27 cellular contexts compared by ENCODE assay signal in the genomic region with DNA sequence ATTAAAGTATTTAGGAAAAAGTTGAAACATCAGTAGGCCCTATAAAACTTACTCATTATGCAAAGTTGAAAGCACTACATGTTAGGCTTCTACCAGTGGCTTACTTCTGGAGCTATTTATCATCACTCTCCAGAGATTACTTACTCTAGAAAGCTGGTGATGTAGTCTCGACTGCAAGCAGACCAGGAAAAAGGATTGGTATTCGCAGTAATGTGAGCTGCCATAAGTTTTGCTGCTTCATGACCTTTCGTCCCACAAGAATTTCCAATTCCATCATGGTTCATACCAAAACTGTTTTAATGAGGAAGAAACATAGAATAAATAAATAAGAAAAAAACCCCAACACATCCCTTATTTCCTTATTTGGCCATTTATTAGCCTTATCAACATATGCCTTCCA.
A peak's percentile ranks its signal among the peaks of the same experiment; 100 is the strongest.
DNase-seq lines count a peak whose midpoint lies in the region; ATAC-seq and TF ChIP-seq lines count a peak whose summit lies in the region.
"Had no signal": no experiment of that assay in that cellular context is flagged by ENCODE, and none has a peak within 500 bp of the region (broad histone marks: within the 10 kb centered on the region; RNA-seq: fewer than 3 reads in every experiment).

No MANE protein-coding gene starts in this region.

- H3K36me3 ChIP-seq in IMR-90 (ENCODE audit: control insufficient read depth, insufficient read depth, low read length) (no peaks in the 10 kb centered on the region), Peyer's patch (no peaks in the 10 kb centered on the region), uterus (peaks cover 0 to 1% of the 10 kb centered on the region in 2 donors)
- H3K36me3 ChIP-seq: neural progenitor cell had no signal

- TF ChIP-seq POLR2A in IMR-90 (IDR thresholded peaks at IDR 0.05; ENCODE audit: low read depth, low read length) (no peak), Peyer's patch (IDR thresholded peaks at IDR 0.05) (no peak), uterus (IDR thresholded peaks at IDR 0.05) (no peak)

- H3K27ac ChIP-seq in AG04450 (ENCODE audit: low read depth, low read length) (no peak overlapping the region), IMR-90 (ENCODE audit: insufficient read depth, low read length) (no peak overlapping the region), Peyer's patch (no peak overlapping the region), uterus (no peak overlapping the region)
- H3K27ac ChIP-seq: GM23248, neural progenitor cell, psoas muscle, RWPE1, SK-N-MC, skin epidermis had no signal

- peaks cover 1% of the 10 kb centered on the region; the same call in 1 of the 2 replicates for H3K4me1 ChIP-seq in IMR-90 (ENCODE audit: control insufficient read depth, insufficient read depth, low read length)
- no peaks in the 10 kb centered on the region for H3K4me1 ChIP-seq in Peyer's patch
- H3K4me1 ChIP-seq in uterus: no peaks in the 10 kb centered on the region
- H3K4me1 ChIP-seq: Caco-2, neural progenitor cell, psoas muscle had no signal

- H2AK5ac ChIP-seq in IMR-90 (ENCODE audit: low read depth, low read length): no peak overlapping the region

- no peak overlapping the region for H4K91ac ChIP-seq in IMR-90 (ENCODE audit: insufficient read depth, low read depth, low read length)

- TF ChIP-seq CTCF in AG04450 (IDR thresholded peaks at IDR 0.05; ENCODE audit: low read depth, low read length): no peak
- no peak for TF ChIP-seq CTCF in IMR-90 (conservative IDR thresholded peaks at IDR 0.05; ENCODE audit: low read depth, low read length)
- TF ChIP-seq CTCF in choroid plexus epithelial cell (conservative IDR thresholded peaks at IDR 0.05; ENCODE audit: low read depth, low read length): no peak
- TF ChIP-seq CTCF in Peyer's patch (IDR thresholded peaks at IDR 0.05): no peak
- no peak for TF ChIP-seq CTCF in uterus (IDR thresholded peaks at IDR 0.05)

- H3K56ac ChIP-seq in IMR-90 (ENCODE audit: extremely low read depth, insufficient read depth, low read length): no peak overlapping the region

- no peak overlapping the region for H2BK15ac ChIP-seq in IMR-90 (ENCODE audit: low read depth, low read length)

- H2BK5ac ChIP-seq in IMR-90 (ENCODE audit: low read depth, low read length, poor library complexity, severe bottlenecking): peak overlapping the region; percentile 86

- H3K4me3 ChIP-seq in AG04450 (ENCODE audit: low read depth, low read length): no peak overlapping the region
- H3K4me3 ChIP-seq in IMR-90 (ENCODE audit: insufficient read depth, low read depth, low read length): no peak overlapping the region
- no peak overlapping the region for H3K4me3 ChIP-seq in choroid plexus epithelial cell (ENCODE audit: low read depth, low read length)
- H3K4me3 ChIP-seq in Peyer's patch: no peak overlapping the region
- H3K4me3 ChIP-seq in uterus: no peak overlapping the region
- H3K4me3 ChIP-seq: GM23248, neural progenitor cell, psoas muscle, SK-N-MC, skin epidermis had no signal

- no peak overlapping the region for H4K5ac ChIP-seq in IMR-90 (ENCODE audit: low read depth, low read length)

- in situ Hi-C loops in IMR-90 (cut with MboI; ENCODE audit: low sequenced_read_pairs): no loop called here

- intact Hi-C loops in IMR-90 (cut with micrococcal nuclease): loop anchor here (10.0 kb wide), 1 partner anchor 175 kb away; no protein-coding TSS in a partner anchor
- intact Hi-C loops in uterus (cut with DNase I; ENCODE audit: low total_unique reads): no loop called here

- H4K8ac ChIP-seq in IMR-90 (ENCODE audit: low read depth in 2 of 2, low read length in 2 of 2): peak overlapping the region in 1 of 2 experiments; percentile 84; a peak in 1 of 4 replicates

- H3K14ac ChIP-seq in IMR-90 (replicated peaks; ENCODE audit: low read depth, low read length): no peak overlapping the region

- no peak overlapping the region for H2BK20ac ChIP-seq in IMR-90 (ENCODE audit: low read depth, low read length)

- dilution Hi-C loops in IMR-90 (cut with HindIII; ENCODE audit: low sequenced_read_pairs, unreplicated experiment): no loop called here

- H3K9ac ChIP-seq in IMR-90 (ENCODE audit: low read depth, low read length): no peak overlapping the region
- H3K9ac ChIP-seq: GM23248, neural progenitor cell had no signal

- no peak overlapping the region for H2AK9ac ChIP-seq in IMR-90 (replicated peaks; ENCODE audit: low read depth, low read length, poor library complexity)

- no peaks in the 10 kb centered on the region for H4K20me1 ChIP-seq in IMR-90 (ENCODE audit: insufficient read depth, low read length)

- CTCF ChIA-PET in AG04450 (lab: Charles Lee): no interaction called here
- CTCF ChIA-PET in IMR-90 (lab: Yijun Ruan, JAX): interaction anchor here (0.6 kb wide), 1 partner anchor 1899 kb away, joined by 4 read pairs; no protein-coding TSS in a partner anchor

- POLR2A ChIA-PET in AG04450 (lab: Yijun Ruan, JAX): interaction anchor here (1.0 to 1.1 kb wide), 2 partner anchors 101 to 184 kb away, joined by 3 read pairs; no protein-coding TSS in a partner anchor
- POLR2A ChIA-PET in IMR-90 (lab: Charles Lee; ENCODE audit: unreplicated experiment): interaction anchor here (0.5 kb wide), 1 partner anchor 183 kb away, joined by 4 read pairs; no protein-coding TSS in a partner anchor

- H3K4me2 ChIP-seq in IMR-90 (ENCODE audit: low read depth, low read length): no peak overlapping the region
- H3K4me2 ChIP-seq: neural progenitor cell had no signal

- no TSS peak for BruUV-seq in IMR-90 (replicated peaks; lab: Mats Ljungman, UMichigan)

- no peak for TF ChIP-seq RAD21 in IMR-90 (IDR thresholded peaks at IDR 0.05; ENCODE audit: low read length)

- H3K4ac ChIP-seq in IMR-90 (ENCODE audit: low read depth, low read length): no peak overlapping the region

- no peak overlapping the region for H3K23ac ChIP-seq in IMR-90 (ENCODE audit: low read depth, low read length)

- H2AFZ ChIP-seq in IMR-90 (replicated peaks; ENCODE audit: low read length, poor library complexity): no peak overlapping the region
- H2AFZ ChIP-seq: GM23248, neural progenitor cell had no signal

- no peaks in the 10 kb centered on the region for H3K27me3 ChIP-seq in AG04450 (ENCODE audit: control insufficient read depth, insufficient read depth, low read length)
- no peaks in the 10 kb centered on the region for H3K27me3 ChIP-seq in IMR-90 (ENCODE audit: control insufficient read depth, insufficient read depth, low read length)
- no peaks in the 10 kb centered on the region for H3K27me3 ChIP-seq in Peyer's patch
- no peaks in the 10 kb centered on the region for H3K27me3 ChIP-seq in uterus
- H3K27me3 ChIP-seq: neural progenitor cell had no signal

- peaks cover 0 to 3% of the 10 kb centered on the region in 2 experiments; a peak in 1 of 4 replicates for H3K79me1 ChIP-seq in IMR-90 (ENCODE audit: low read depth in 1 of 2, low read length in 2 of 2)

- H3K9me3 ChIP-seq in AG04450 (ENCODE audit: control insufficient read depth, insufficient read depth, low read length) (peaks cover 3% of the 10 kb centered on the region; the same call in 1 of the 2 replicates), IMR-90 (ENCODE audit: control insufficient read depth, insufficient read depth, low read length) (no peaks in the 10 kb centered on the region), Peyer's patch (no peaks in the 10 kb centered on the region), uterus (no peaks in the 10 kb centered on the region)
- H3K9me3 ChIP-seq: Caco-2, psoas muscle had no signal

- H2BK120ac ChIP-seq in IMR-90 (ENCODE audit: low read depth, low read length): no peak overlapping the region

- WGBS in IMR-90 (ENCODE audit: extremely low coverage in 2 of 2, insufficient read length in 1 of 2), 2 experiments: no CpG with 5 or more reads among the region's 3 CpGs

- no peaks in the 10 kb centered on the region for H3K9me1 ChIP-seq in IMR-90 (ENCODE audit: insufficient read depth, low read length)

- ATAC-seq in IMR-90 (ENCODE audit: low read depth): peak; percentile 95
- ATAC-seq: activated CD4-positive, alpha-beta T cell treated with anti-CD3 and anti-CD28 coated beads for 36 hours; activated T-cell treated with anti-CD3 and anti-CD28 coated beads, Interleukin-2, amount 50 U/mL, for 4 hours; psoas muscle; T-helper 17 cell had no signal

- peak; percentile 81 for DNase-seq in AG04450 (ENCODE audit: low read depth, low spot score)
- DNase-seq in IMR-90: peak; percentile 97
- peak; percentile 94 for DNase-seq in choroid plexus epithelial cell (ENCODE audit: low read depth)
- peak; percentile 93 for DNase-seq in iris pigment epithelial cell (ENCODE audit: low read depth)
- no peak for DNase-seq in Peyer's patch
- no peak for DNase-seq in NCI-H1092 (lab: John Stamatoyannopoulos, UW)
- no peak for DNase-seq in uterus
- DNase-seq in midbrain (lab: John Stamatoyannopoulos, UW): no peak
- DNase-seq: activated CD4-positive, alpha-beta T cell treated with anti-CD3 and anti-CD28 coated beads for 36 hours; activated naive CD4-positive, alpha-beta T cell treated with anti-CD3 and anti-CD28 coated beads for 36 hours; activated T-cell treated with anti-CD3 and anti-CD28 coated beads, Interleukin-2, amount 50 U/mL, for 4 hours; anterior cingulate cortex; C1 segment of cervical spinal cord; Caco-2; cerebellar nuclear complex; DMS79; GM23248; Kasumi-1; NCI-H1092 treated with DMSO at 0.1 percent for 48 hours; NCI-H1930; NCI-H69; psoas muscle; T-helper 17 cell had no signal

- H3K18ac ChIP-seq in IMR-90 (ENCODE audit: low read depth, low read length): no peak overlapping the region

TF ChIP-seq in IMR-90, 13 proteins besides CTCF, POLR2A, EP300 and RAD21 (continues in another document):
- TF ChIP-seq NFE2L2 (IDR thresholded peaks at IDR 0.05; ENCODE audit: low read depth, low read length) (no peak), MAZ (IDR thresholded peaks at IDR 0.05; ENCODE audit: borderline replicate concordance, low read depth, low read length) (no peak), CEBPB (IDR thresholded peaks at IDR 0.05; ENCODE audit: low read depth, low read length) (no peak), CHD1 (IDR thresholded peaks at IDR 0.05; ENCODE audit: low read depth, low read length) (no peak), RFX5 (IDR thresholded peaks at IDR 0.05; ENCODE audit: low read depth, low read length) (no peak), RCOR1 (IDR thresholded peaks at IDR 0.05; ENCODE audit: insufficient replicate concordance, low read length) (no peak), MAFK (IDR thresholded peaks at IDR 0.05; ENCODE audit: low read depth, low read length) (no peak), FOS (IDR thresholded peaks at IDR 0.05; ENCODE audit: low read depth, low read length) (no peak), MXI1 (IDR thresholded peaks at IDR 0.05; ENCODE audit: borderline replicate concordance, low read depth, low read length) (no peak), SMC3 (IDR thresholded peaks at IDR 0.05; ENCODE audit: low read depth, low read length) (no peak)
- TF ChIP-seq, protein P1, sequence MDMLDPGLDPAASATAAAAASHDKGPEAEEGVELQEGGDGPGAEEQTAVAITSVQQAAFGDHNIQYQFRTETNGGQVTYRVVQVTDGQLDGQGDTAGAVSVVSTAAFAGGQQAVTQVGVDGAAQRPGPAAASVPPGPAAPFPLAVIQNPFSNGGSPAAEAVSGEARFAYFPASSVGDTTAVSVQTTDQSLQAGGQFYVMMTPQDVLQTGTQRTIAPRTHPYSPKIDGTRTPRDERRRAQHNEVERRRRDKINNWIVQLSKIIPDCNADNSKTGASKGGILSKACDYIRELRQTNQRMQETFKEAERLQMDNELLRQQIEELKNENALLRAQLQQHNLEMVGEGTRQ (IDR thresholded peaks at IDR 0.05; ENCODE audit: low read depth, low read length): no peak

Comparison
In these comparisons a context has a peak if more than half of its experiments do, and no peak if none do; other contexts are left out.
1. DNase-seq: peak in AG04450 (single experiment), IMR-90 (single experiment), choroid plexus epithelial cell (single experiment) and iris pigment epithelial cell (single experiment); none in Peyer's patch (0 of 3), NCI-H1092 (single experiment), uterus (0 of 2) and midbrain (single experiment).